In genomic region chr22:36330127-36330526, GRCh38 we compare ENCODE assay signal across 8 cellular contexts. TPM values are rescaled to one million over a fixed set of nuclear protein-coding genes. Genes with fewer than 3 reads are reported as not detected.
DNase-seq lines count a peak whose midpoint lies in the region; ATAC-seq and TF ChIP-seq lines count a peak whose summit lies in the region.

No MANE protein-coding gene starts in this region.

- ATAC-seq in HG03521 (IDR thresholded peaks at IDR 0.05; ENCODE audit: unreplicated experiment) (no peak), GM18907 (IDR thresholded peaks at IDR 0.05; ENCODE audit: unreplicated experiment) (no peak)

- no peaks in the 10 kb centered on the region for H3K27me3 ChIP-seq in CD8-positive, alpha-beta memory T cell (ENCODE audit: insufficient read depth, low read length, poor library complexity, severe bottlenecking)
- H3K27me3 ChIP-seq in esophagus squamous epithelium = no peaks in the 10 kb centered on the region

- H3K36me3 Mint-ChIP-seq in CD8-positive, alpha-beta memory T cell = peaks cover 5 to 92% (median 35%) of the 10 kb centered on the region in 3 donors
- peaks cover 29% of the 10 kb centered on the region for H3K36me3 Mint-ChIP-seq in progenitor cell of endocrine pancreas (ENCODE audit: insufficient read depth)

- TF ChIP-seq CTCF in esophagus squamous epithelium (IDR thresholded peaks at IDR 0.05) = no peak
- no peak for TF ChIP-seq CTCF in progenitor cell of endocrine pancreas (IDR thresholded peaks at IDR 0.05; ENCODE audit: unreplicated experiment)

- POLR2A ChIA-PET in CD8-positive, alpha-beta memory T cell (lab: Charles Lee) = no interaction called here

- H3K9me3 Mint-ChIP-seq in CD8-positive, alpha-beta memory T cell = no peaks in the 10 kb centered on the region
- H3K9me3 Mint-ChIP-seq in progenitor cell of endocrine pancreas (ENCODE audit: low read depth) = no peaks in the 10 kb centered on the region

- intact Hi-C loops in esophagus squamous epithelium (cut with DNase I) = loop anchor here (5.0 kb wide), 1 partner anchor 57 kb away; the partner anchor contains the start of gene MYH9

- 47 to 49% methylated on average over 9 of the region's 9 CpGs for WGBS in esophagus squamous epithelium, 2 donors

- no peak for DNase-seq in CD8-positive, alpha-beta memory T cell
- DNase-seq in SK-N-MC (ENCODE audit: low read depth, low spot score) (no peak), esophagus squamous epithelium (lab: John Stamatoyannopoulos, UW) (no peak), progenitor cell of endocrine pancreas (ENCODE audit: low spot score, unreplicated experiment) (no peak), glomerular visceral epithelial cell (ENCODE audit: extremely low spot score) (no peak), foreskin melanocyte (no peak)

- H3K4me3 Mint-ChIP-seq in CD8-positive, alpha-beta memory T cell = peak overlapping the region; percentile 85 to 92 (median 89)
- H3K4me3 Mint-ChIP-seq in progenitor cell of endocrine pancreas (ENCODE audit: low read depth) = no peak overlapping the region

- peaks cover 77% of the 10 kb centered on the region for H3K4me1 ChIP-seq in CD8-positive, alpha-beta memory T cell (ENCODE audit: insufficient read depth, low read length)
- peaks cover 86 to 100% (median 94%) of the 10 kb centered on the region in 3 donors for H3K4me1 ChIP-seq in esophagus squamous epithelium

- H3K27ac ChIP-seq in CD8-positive, alpha-beta memory T cell (ENCODE audit: low read depth, low read length) = peak overlapping the region; percentile 81
- H3K27ac ChIP-seq in SK-N-MC = peak overlapping the region; percentile 85
- H3K27ac ChIP-seq in esophagus squamous epithelium = peak overlapping the region; percentile 92 to 100 (median 98)

- H3K36me3 ChIP-seq in CD8-positive, alpha-beta memory T cell (ENCODE audit: insufficient read depth, low read length) = peaks cover 43% of the 10 kb centered on the region
- H3K36me3 ChIP-seq in SK-N-MC (ENCODE audit: insufficient read depth, low read length) = peaks cover 29% of the 10 kb centered on the region
- H3K36me3 ChIP-seq in esophagus squamous epithelium = peaks cover 14 to 44% (median 30%) of the 10 kb centered on the region in 3 donors

- H3K27ac Mint-ChIP-seq in CD8-positive, alpha-beta memory T cell = peak overlapping the region; percentile 94 to 100 (median 99)
- peak overlapping the region; percentile 99 for H3K27ac Mint-ChIP-seq in progenitor cell of endocrine pancreas

- H3K9ac ChIP-seq in SK-N-MC (ENCODE audit: insufficient read length) = no peak overlapping the region

- no peak for TF ChIP-seq POLR2A in esophagus squamous epithelium (IDR thresholded peaks at IDR 0.05)

- peaks cover 0 to 2% of the 10 kb centered on the region in 2 donors for H3K27me3 Mint-ChIP-seq in CD8-positive, alpha-beta memory T cell
- no peaks in the 10 kb centered on the region for H3K27me3 Mint-ChIP-seq in progenitor cell of endocrine pancreas

- H3K4me1 Mint-ChIP-seq in CD8-positive, alpha-beta memory T cell = peaks cover 90 to 93% (median 91%) of the 10 kb centered on the region in 3 donors
- peaks cover 45% of the 10 kb centered on the region for H3K4me1 Mint-ChIP-seq in progenitor cell of endocrine pancreas (ENCODE audit: low read depth)

- CTCF ChIA-PET in CD8-positive, alpha-beta memory T cell (lab: Charles Lee) = interaction anchor here (1.0 to 6.2 kb wide), 4 partner anchors 14 to 140 kb away, joined by 3 to 26 read pairs (median 9); no protein-coding TSS in a partner anchor

- H3K4me3 ChIP-seq in CD8-positive, alpha-beta memory T cell (ENCODE audit: low read length) = peak overlapping the region; percentile 50
- H3K4me3 ChIP-seq in SK-N-MC (no peak overlapping the region), esophagus squamous epithelium (peak overlapping the region in 1 of 4 donors; percentile 41)

- no peaks in the 10 kb centered on the region for H3K9me3 ChIP-seq in CD8-positive, alpha-beta memory T cell (ENCODE audit: low read length)
- H3K9me3 ChIP-seq in SK-N-MC (ENCODE audit: low read depth, low read length) = no peaks in the 10 kb centered on the region
- H3K9me3 ChIP-seq in esophagus squamous epithelium = no peaks in the 10 kb centered on the region

RNA-seq across cellular contexts. Expression of gene MYH9, which starts 57.6 kb away (rescaled TPM):
- 100 to 1,000 TPM; 680 to 684 TPM for total RNA-seq in CD8-positive, alpha-beta memory T cell
- polyA plus RNA-seq in CD8-positive, alpha-beta memory T cell = 425 TPM
- total RNA-seq in esophagus squamous epithelium = 100 to 1,000 TPM; 216 to 339 (median 246) TPM
- total RNA-seq in progenitor cell of endocrine pancreas = 299 and 306 TPM in 2 replicates
